ENCODE assay signal across 22 cellular contexts in the genomic region with DNA sequence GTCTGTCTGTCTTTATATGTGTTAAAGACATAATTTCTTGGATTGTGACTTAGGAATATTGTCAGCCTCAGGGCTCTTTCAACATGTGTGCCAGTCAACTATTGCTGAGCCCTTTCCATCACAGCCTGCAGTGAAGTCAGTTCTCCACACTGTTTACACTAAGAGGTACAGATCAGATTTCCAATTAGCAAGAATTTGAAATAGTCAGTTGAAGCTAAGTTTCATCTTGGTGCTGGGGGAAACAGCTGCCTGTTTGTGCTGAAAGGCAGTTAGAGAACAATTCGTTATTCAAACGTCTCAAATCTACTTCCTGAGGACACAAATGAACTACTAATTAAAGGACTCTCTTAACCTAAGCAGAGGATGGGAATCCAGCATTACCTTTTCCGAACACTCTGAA. TPM values are rescaled to one million over a fixed set of nuclear protein-coding genes. Genes with fewer than 3 reads are reported as not detected.
A peak's percentile ranks its signal among the peaks of the same experiment; 100 is the strongest.
DNase-seq lines count a peak whose midpoint lies in the region; ATAC-seq and TF ChIP-seq lines count a peak whose summit lies in the region.
"Had no signal": no experiment of that assay in that cellular context is flagged by ENCODE, and none has a peak within 500 bp of the region (broad histone marks: within the 10 kb centered on the region; RNA-seq: fewer than 3 reads in every experiment).

No MANE protein-coding gene starts in this region.

- TF ChIP-seq CTCF in nephron progenitor cell (IDR thresholded peaks at IDR 0.05), result no peak
- no peak for TF ChIP-seq CTCF in stomach (IDR thresholded peaks at IDR 0.05)
- TF ChIP-seq CTCF in GM10266 (IDR thresholded peaks at IDR 0.05; ENCODE audit: control insufficient read depth, insufficient read depth, low read depth, missing control alignments), result no peak

- H3K27me3 ChIP-seq in stomach, result no peaks in the 10 kb centered on the region
- H3K27me3 ChIP-seq: adrenal gland, upper lobe of left lung had no signal

- 44 to 66% (median 57%) methylated on average over 3 of the region's 3 CpGs for WGBS in stomach, 5 donors

- intact Hi-C loops in stomach (cut with DNase I; ENCODE audit: low total_unique reads), result no loop called here

- H3K4me1 ChIP-seq in stomach, result no peaks in the 10 kb centered on the region
- H3K4me1 ChIP-seq: adrenal gland, upper lobe of left lung had no signal

- no peak for ATAC-seq in HG03108 (IDR thresholded peaks at IDR 0.05; ENCODE audit: unreplicated experiment)
- ATAC-seq: activated T-cell treated with anti-CD3 and anti-CD28 coated beads, Interleukin-2, amount 50 U/mL, for 72 hours; Right ventricle myocardium inferior; stimulated activated memory B cell treated with anti-CD40 and anti-IgM and Interleukin-4, amounts not matched to agents 10 μg/mL and 1 μg/mL and 100 μg/mL, for 72 hours had no signal

- no peaks in the 10 kb centered on the region for H3K36me3 ChIP-seq in stomach
- H3K36me3 ChIP-seq: adrenal gland, upper lobe of left lung had no signal

- peaks cover 9% of the 10 kb centered on the region for H3K27me3 Mint-ChIP-seq in nephron progenitor cell (ENCODE audit: low read depth, poor library complexity)
- H3K27me3 Mint-ChIP-seq: activated CD4-positive, alpha-beta T cell treated with anti-CD3 and anti-CD28 coated beads, Interleukin-2, amount 10 ng/mL, durations not matched to agents 7 days and 5 days had no signal

- H3K27ac ChIP-seq in stomach, result no peak overlapping the region
- H3K27ac ChIP-seq: adrenal gland, upper lobe of left lung had no signal

- TF ChIP-seq POLR2A in stomach (IDR thresholded peaks at IDR 0.05), result no peak

- no peaks in the 10 kb centered on the region for H3K9me3 ChIP-seq in stomach
- H3K9me3 ChIP-seq: adrenal gland, upper lobe of left lung had no signal

- H3K9me3 Mint-ChIP-seq in nephron progenitor cell, result peaks cover 5% of the 10 kb centered on the region

- TF ChIP-seq EP300 in stomach (IDR thresholded peaks at IDR 0.05), result no peak

- peak overlapping the region; percentile 49 for H3K27ac Mint-ChIP-seq in nephron progenitor cell
- H3K27ac Mint-ChIP-seq: activated CD4-positive, alpha-beta T cell treated with anti-CD3 and anti-CD28 coated beads, Interleukin-2, amount 10 ng/mL, durations not matched to agents 7 days and 5 days; activated T-cell treated with anti-CD3 and anti-CD28 coated beads, Interleukin-2, amount 50 U/mL, for 72 hours; memory B cell; stimulated activated memory B cell treated with anti-CD40 and anti-IgM and Interleukin-4, amounts not matched to agents 10 μg/mL and 1 μg/mL and 100 μg/mL, for 72 hours had no signal

- no peaks in the 10 kb centered on the region for H3K36me3 Mint-ChIP-seq in nephron progenitor cell (ENCODE audit: low read depth)
- H3K36me3 Mint-ChIP-seq: stimulated activated memory B cell treated with anti-CD40 and anti-IgM and Interleukin-4, amounts not matched to agents 10 μg/mL and 1 μg/mL and 100 μg/mL, for 72 hours had no signal

- H3K4me1 Mint-ChIP-seq in nephron progenitor cell, result peaks cover 34% of the 10 kb centered on the region
- H3K4me1 Mint-ChIP-seq: activated CD4-positive, alpha-beta T cell treated with anti-CD3 and anti-CD28 coated beads, Interleukin-2, amount 10 ng/mL, durations not matched to agents 7 days and 5 days; memory B cell; stimulated activated memory B cell treated with anti-CD40 and anti-IgM and Interleukin-4, amounts not matched to agents 10 μg/mL and 1 μg/mL and 100 μg/mL, for 72 hours had no signal

- no peak overlapping the region for H3K4me3 ChIP-seq in stomach
- H3K4me3 ChIP-seq: adrenal gland, upper lobe of left lung had no signal

- no peak overlapping the region for H3K4me3 Mint-ChIP-seq in nephron progenitor cell
- H3K4me3 Mint-ChIP-seq: activated CD4-positive, alpha-beta T cell treated with anti-CD3 and anti-CD28 coated beads, Interleukin-2, amount 10 ng/mL, durations not matched to agents 7 days and 5 days; activated T-cell treated with anti-CD3 and anti-CD28 coated beads, Interleukin-2, amount 50 U/mL, for 72 hours; memory B cell; stimulated activated memory B cell treated with anti-CD40 and anti-IgM and Interleukin-4, amounts not matched to agents 10 μg/mL and 1 μg/mL and 100 μg/mL, for 72 hours had no signal

- DNase-seq in DMS 273 treated with DMSO at 0.1 percent for 48 hours (lab: John Stamatoyannopoulos, UW) (peak; percentile 58), NCI-H1436 (lab: John Stamatoyannopoulos, UW) (peak; percentile 84), RPMI7951 (ENCODE audit: low read depth) (peak; percentile 61), nephron progenitor cell (no peak), stomach (no peak), GM10266 (ENCODE audit: extremely low spot score) (no peak), iPS-NIHi7 (ENCODE audit: extremely low spot score) (no peak)
- DNase-seq: activated CD4-positive, alpha-beta T cell treated with anti-CD3 and anti-CD28 coated beads, Interleukin-2, amount 10 ng/mL, durations not matched to agents 7 days and 5 days; activated T-cell treated with anti-CD3 and anti-CD28 coated beads, Interleukin-2, amount 50 U/mL, for 72 hours; adrenal gland; H7; nucleus accumbens; T-helper 9 cell; upper lobe of left lung had no signal

RNA-seq across cellular contexts. Expression of gene ADGRF1, which starts 25.9 kb away (rescaled TPM):
- 0.24 and 0.39 TPM in 2 replicates for total RNA-seq in RPMI7951 (2014; rRNA removed; shearing (Covaris generic))
- total RNA-seq in stomach, result 1 to 10 TPM in 3 of 5 donors, under 1 TPM in 1, not detected in 1; under 0.01 to 2.3 (median 1.8) TPM
- polyA plus RNA-seq in stomach, result 10 to 100 TPM in 1 of 3 donors, 1 to 10 TPM in 2; 1.5 to 13.0 (median 2.0) TPM
- total RNA-seq: activated CD4-positive, alpha-beta T cell treated with anti-CD3 and anti-CD28 coated beads, Interleukin-2, amount 10 ng/mL, durations not matched to agents 7 days and 5 days; activated T-cell treated with anti-CD3 and anti-CD28 coated beads, Interleukin-2, amount 50 U/mL, for 72 hours; chondrocyte; endothelial cell of umbilical vein; glomerular endothelial cell; H7; Right ventricle myocardium inferior; skeletal muscle tissue had no signal
- polyA plus RNA-seq: endothelial cell of umbilical vein had no signal

Comparison
In these comparisons a context has a peak if more than half of its experiments do, and no peak if none do; other contexts are left out.
1. DNase-seq: peak in DMS 273 treated with DMSO at 0.1 percent for 48 hours (single experiment), NCI-H1436 (single experiment) and RPMI7951 (single experiment); none in nephron progenitor cell (single experiment), stomach (single experiment), GM10266 (single experiment) and iPS-NIHi7 (single experiment).